9 cellular contexts compared by ENCODE assay signal in the genomic region with DNA sequence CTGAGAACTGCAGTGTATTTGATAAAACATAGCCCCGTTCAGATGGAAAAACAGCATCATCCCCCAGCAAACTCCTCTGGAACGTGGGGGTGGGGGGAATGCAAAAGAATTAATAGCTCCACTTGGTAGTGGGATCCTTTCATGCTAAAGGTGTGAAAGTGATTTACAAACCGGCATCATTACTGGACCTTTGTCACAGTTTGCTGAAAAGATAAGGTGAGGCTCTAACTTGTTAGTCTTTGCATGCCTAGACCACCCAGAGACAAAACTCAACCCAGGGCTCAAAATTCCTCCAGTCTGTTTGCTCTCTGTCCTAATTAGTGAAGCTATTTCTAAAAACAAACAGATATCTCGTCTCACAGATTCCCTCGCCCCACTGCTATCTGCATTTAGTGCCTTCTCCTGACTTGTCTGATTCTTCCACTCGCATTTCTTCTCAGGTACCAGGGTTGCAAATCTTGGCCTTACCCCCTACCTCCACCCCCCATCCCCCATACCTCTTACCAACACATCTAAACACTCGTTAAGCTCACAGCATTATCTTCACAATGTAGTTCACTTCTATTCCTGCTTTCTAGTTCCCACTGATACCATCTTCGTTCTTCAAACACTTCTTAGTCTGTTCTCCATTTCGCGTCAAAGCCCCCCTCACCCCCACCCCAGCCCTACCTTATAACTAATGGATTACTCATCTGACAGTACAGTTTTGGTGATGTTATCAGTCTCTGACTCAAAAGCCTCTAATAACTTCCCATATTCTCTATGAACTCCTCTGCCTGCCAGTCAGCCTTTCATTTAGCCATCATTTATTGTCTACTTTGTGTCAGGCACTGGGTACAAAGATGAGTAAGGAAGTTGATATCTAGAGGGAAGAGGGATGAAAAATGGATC. TPM values are rescaled to one million over a fixed set of nuclear protein-coding genes. Genes with fewer than 3 reads are reported as not detected.
DNase-seq lines count a peak whose midpoint lies in the region; ATAC-seq, FAIRE-seq and TF ChIP-seq lines count a peak whose summit lies in the region.
"Had no signal": no experiment of that assay in that cellular context is flagged by ENCODE, and none has a peak within 500 bp of the region (broad histone marks: within the 10 kb centered on the region; RNA-seq: fewer than 3 reads in every experiment).

No MANE protein-coding gene starts in this region.

- ATAC-seq in A549 (peak in 1 of 2 experiments; percentile 1; a peak in 2 of 6 replicates), GM21825 (IDR thresholded peaks at IDR 0.05; ENCODE audit: unreplicated experiment) (peak; percentile 2), HG03442 (IDR thresholded peaks at IDR 0.05; ENCODE audit: unreplicated experiment) (no peak), left colon (no peak)

- POLR2A ChIA-PET in A549 (lab: Yijun Ruan, JAX) = interaction anchor here (0.9 to 3.2 kb wide), 6 partner anchors 10 to 35 kb away, joined by 4 to 12 read pairs (median 6); no protein-coding TSS in a partner anchor

- peaks cover 79% of the 10 kb centered on the region for H3K4me1 ChIP-seq in A549

- TF ChIP-seq RAD21 in A549 (conservative IDR thresholded peaks at IDR 0.05 in 1 of 2, IDR thresholded peaks at IDR 0.05 in 1 of 2) = no peak

- H3K4me2 ChIP-seq in A549 = peak overlapping the region; percentile 98

- DNase-seq in A549 (ENCODE audit: low read depth in 1 of 2, low spot score in 1 of 2) (no peak), iris pigment epithelial cell (ENCODE audit: low read depth) (peak; percentile 53), left colon (no peak), NCI-H2081 (lab: John Stamatoyannopoulos, UW) (no peak), SKM-1 (lab: John Stamatoyannopoulos, UW; ENCODE audit: unreplicated experiment) (no peak)
- peak; percentile 51 to 59 for DNase-seq in activated CD4-positive, alpha-beta T cell treated with anti-CD3 and anti-CD28 coated beads, Interleukin-2, amount 50 U/mL, for 48 hours
- DNase-seq: NK-92 treated with Interleukin-12 subunit alpha and Interleukin-12 subunit beta, amount 100 ng/mL, for 24 hours had no signal

- peak overlapping the region; percentile 66 to 98 for H3K27ac ChIP-seq in A549

- no peak for TF ChIP-seq CTCF in A549 (IDR thresholded peaks at IDR 0.05)

- H3K9me3 ChIP-seq in A549 = no peaks in the 10 kb centered on the region

- no peak overlapping the region for H3K4me3 ChIP-seq in A549

- intact Hi-C loops in left colon (cut with DNase I, micrococcal nuclease) = no loop called here

- WGBS in A549 (ENCODE audit: missing lambda C conversion rate) = 27% methylated on average over 10 of the region's 10 CpGs

- no peak for TF ChIP-seq EP300 in A549 (IDR thresholded peaks at IDR 0.05)

- TF ChIP-seq POLR2A in A549 (IDR thresholded peaks at IDR 0.05; ENCODE audit: low read length) = no peak

- CTCF ChIA-PET in A549 (lab: Yijun Ruan, JAX) = interaction anchor here (1.0 to 48.3 kb wide), 6 partner anchors 8 to 38 kb away, joined by 3 to 774 read pairs (median 5); a partner anchor contains a TSS

- no peak for FAIRE-seq in A549 (lab: Jason Lieb, UNC)

TF ChIP-seq in A549, 52 proteins besides CTCF, POLR2A, EP300 and RAD21:
- TF ChIP-seq BHLHE40 (IDR thresholded peaks at IDR 0.05; ENCODE audit: low read depth, low read length) = no peak
- TF ChIP-seq FOSL2 (IDR thresholded peaks at IDR 0.05) = no peak
- peak; percentile 43 for TF ChIP-seq FOSL2 (CRISPR knock-in tag; IDR thresholded peaks at IDR 0.05)
- no peak for TF ChIP-seq TP53 (CRISPR knock-in tag; IDR thresholded peaks at IDR 0.05)
- TF ChIP-seq HDAC2 (IDR thresholded peaks at IDR 0.05) = no peak
- no peak for TF ChIP-seq RARB (CRISPR knock-in tag; IDR thresholded peaks at IDR 0.05)
- TF ChIP-seq, protein P1, sequence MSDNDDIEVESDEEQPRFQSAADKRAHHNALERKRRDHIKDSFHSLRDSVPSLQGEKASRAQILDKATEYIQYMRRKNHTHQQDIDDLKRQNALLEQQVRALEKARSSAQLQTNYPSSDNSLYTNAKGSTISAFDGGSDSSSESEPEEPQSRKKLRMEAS (IDR thresholded peaks at IDR 0.05) = 0 out of 2 replicates have a peak, but pooled peaks have one; percentile 9
- TF ChIP-seq GATA3 (IDR thresholded peaks at IDR 0.05; ENCODE audit: borderline replicate concordance) = peak; percentile 70; the same call in 1 of the 2 replicates
- no peak for TF ChIP-seq NPAS2 (CRISPR knock-in tag; IDR thresholded peaks at IDR 0.05; ENCODE audit: borderline replicate concordance)
- no peak for TF ChIP-seq HOXB13 (CRISPR knock-in tag; IDR thresholded peaks at IDR 0.05; ENCODE audit: low read depth)

RNA-seq across cellular contexts. Expression of a gene that starts 11.8 kb away (rescaled TPM):
- polyA plus RNA-seq in A549 (2011; rRNA removed) = 21.2 and 26.8 TPM in 2 replicates
- 26.3 and 34.1 TPM in 2 replicates for polyA plus RNA-seq in A549 (2012; cell fraction: cytosol; rRNA removed)
- polyA plus RNA-seq in A549 (2012; cell fraction: nucleus; rRNA removed) = 60.6 and 73.2 TPM in 2 replicates
- 40.2 to 43.4 TPM (median 40.5 TPM) in 3 replicates for polyA plus RNA-seq in A549 (2017; fragmentation: RNase III; extraction: RNeasy Plus Mini Kit Qiagen cat#74134 plus additional on column Dnase treatment)
- 20.8 and 29.5 TPM in 2 replicates for polyA minus RNA-seq in A549 (2011; rRNA and poly(A)+ RNA removed)
- 10 to 100 TPM; 13.8 to 19.8 TPM for total RNA-seq in left colon

Comparison
In these comparisons a context has a peak if more than half of its experiments do, and no peak if none do; other contexts are left out.
1. DNase-seq: peak in activated CD4-positive, alpha-beta T cell treated with anti-CD3 and anti-CD28 coated beads, Interleukin-2, amount 50 U/mL, for 48 hours (2 of 2) and iris pigment epithelial cell (single experiment); none in A549 (0 of 2), left colon (0 of 2), NCI-H2081 (0 of 2) and SKM-1 (single experiment).